1 cellular context compared by ENCODE assay signal in genomic region chr15:29058903-29059539, GRCh38.
TF ChIP-seq lines count a peak whose summit lies in the region.

No MANE protein-coding gene starts in this region.

TF ChIP-seq in K562, 482 proteins besides CTCF, POLR2A, EP300 and RAD21:
- TF ChIP-seq MGA (IDR thresholded peaks at IDR 0.05) = peak; percentile 39; the same call in 1 of the 2 replicates
- no peak for TF ChIP-seq ZNF175 (CRISPR knock-in tag; IDR thresholded peaks at IDR 0.05; ENCODE audit: low read depth)
- TF ChIP-seq CREM (IDR thresholded peaks at IDR 0.05; ENCODE audit: low read depth) = no peak
- peak; percentile 8 for TF ChIP-seq DACH1 (IDR thresholded peaks at IDR 0.05; ENCODE audit: partially characterized antibody)
